In genomic region chr12:49079796-49080195, GRCh38 we compare ENCODE assay signal across 29 cellular contexts. TPM values are rescaled to one million over a fixed set of nuclear protein-coding genes. Genes with fewer than 3 reads are reported as not detected.
"Had no signal": no experiment of that assay in that cellular context is flagged by ENCODE, and none has a peak within 500 bp of the region (broad histone marks: within the 10 kb centered on the region; RNA-seq: fewer than 3 reads in every experiment).

No MANE protein-coding gene starts in this region.

- H3K4me1 ChIP-seq: left ventricle myocardium inferior, neural progenitor cell, parathyroid adenoma, right atrium auricular region, right lobe of liver, spleen, suprapubic skin, tibial artery, upper lobe of right lung had no signal

- H3K27me3 Mint-ChIP-seq: stimulated activated naive CD8-positive, alpha-beta T cell treated with anti-CD3 and anti-CD28 coated beads, Interleukin-15, Interleukin-2, amounts not matched to agents 100 ng/mL and 50 ng/mL, for 24 hours had no signal

- H3K9me3 ChIP-seq: left ventricle myocardium inferior, mucosa of descending colon, neutrophil, right atrium auricular region, right lobe of liver, suprapubic skin, thoracic aorta, tibial artery, upper lobe of right lung had no signal

- H3K27ac ChIP-seq: left ventricle myocardium inferior, neural progenitor cell, neutrophil, parathyroid adenoma, right atrium auricular region, right lobe of liver, spleen, suprapubic skin, thoracic aorta, tibial artery, upper lobe of right lung had no signal

- H3K9me3 Mint-ChIP-seq: naive thymus-derived CD8-positive, alpha-beta T cell; nephron progenitor cell; neural progenitor cell; stimulated activated effector memory CD8-positive, alpha-beta T cell treated with anti-CD3 and anti-CD28 coated beads, Interleukin-12 subunit alpha, Interleukin-12 subunit beta, amount 100 ng/mL, for 72 hours; stimulated activated naive CD8-positive, alpha-beta T cell treated with anti-CD3 and anti-CD28 coated beads, Interleukin-15, Interleukin-2, amounts not matched to agents 100 ng/mL and 50 ng/mL, for 24 hours had no signal

- H3K9ac ChIP-seq: neural progenitor cell, parathyroid adenoma had no signal

- FAIRE-seq: islet of Langerhans, kidney, small intestine, urothelium cell line had no signal

- H3K36me3 ChIP-seq: left ventricle myocardium inferior, neural progenitor cell, neutrophil, right atrium auricular region, right lobe of liver, spleen, suprapubic skin, thoracic aorta, tibial artery, upper lobe of right lung had no signal

- H3K4me3 ChIP-seq: left ventricle myocardium inferior, lung, mucosa of descending colon, neural progenitor cell, right atrium auricular region, right lobe of liver, spleen, suprapubic skin, thoracic aorta, tibial artery, upper lobe of right lung had no signal

- H3K79me2 ChIP-seq: parathyroid adenoma had no signal

- H3K4me1 Mint-ChIP-seq: naive thymus-derived CD8-positive, alpha-beta T cell; nephron progenitor cell; neural progenitor cell; stimulated activated effector memory CD8-positive, alpha-beta T cell treated with anti-CD3 and anti-CD28 coated beads, Interleukin-12 subunit alpha, Interleukin-12 subunit beta, amount 100 ng/mL, for 72 hours had no signal

- H3K27ac Mint-ChIP-seq: naive thymus-derived CD8-positive, alpha-beta T cell; neural progenitor cell; progenitor cell of endocrine pancreas; stimulated activated effector memory CD8-positive, alpha-beta T cell treated with anti-CD3 and anti-CD28 coated beads, Interleukin-12 subunit alpha, Interleukin-12 subunit beta, amount 100 ng/mL, for 72 hours; stimulated activated naive CD8-positive, alpha-beta T cell treated with anti-CD3 and anti-CD28 coated beads, Interleukin-15, Interleukin-2, amounts not matched to agents 100 ng/mL and 50 ng/mL, for 24 hours had no signal

- H3K36me3 Mint-ChIP-seq: naive thymus-derived CD8-positive, alpha-beta T cell; neural progenitor cell; stimulated activated effector memory CD8-positive, alpha-beta T cell treated with anti-CD3 and anti-CD28 coated beads, Interleukin-12 subunit alpha, Interleukin-12 subunit beta, amount 100 ng/mL, for 72 hours had no signal

- H2AFZ ChIP-seq: neural progenitor cell, parathyroid adenoma had no signal

- H3K4me3 Mint-ChIP-seq: naive thymus-derived CD8-positive, alpha-beta T cell; nephron progenitor cell; neural progenitor cell; stimulated activated effector memory CD8-positive, alpha-beta T cell treated with anti-CD3 and anti-CD28 coated beads, Interleukin-12 subunit alpha, Interleukin-12 subunit beta, amount 100 ng/mL, for 72 hours; stimulated activated naive CD8-positive, alpha-beta T cell treated with anti-CD3 and anti-CD28 coated beads, Interleukin-15, Interleukin-2, amounts not matched to agents 100 ng/mL and 50 ng/mL, for 24 hours had no signal

- H3K27me3 ChIP-seq: neutrophil, right atrium auricular region, right lobe of liver, spleen, suprapubic skin, upper lobe of right lung had no signal

- ATAC-seq: mucosa of descending colon; naive thymus-derived CD8-positive, alpha-beta T cell; right lobe of liver; stimulated activated effector memory CD8-positive, alpha-beta T cell treated with anti-CD3 and anti-CD28 coated beads, Interleukin-12 subunit alpha, Interleukin-12 subunit beta, amount 100 ng/mL, for 72 hours; upper lobe of right lung had no signal

- DNase-seq: hippocampal formation; kidney; left ventricle myocardium inferior; mesendoderm; midbrain; mucosa of descending colon; naive thymus-derived CD8-positive, alpha-beta T cell; nephron progenitor cell; occipital lobe; right lobe of liver; small intestine; spleen; stimulated activated CD4-positive, alpha-beta T cell treated with anti-CD3 and anti-CD28 coated beads, Interleukin-4, amount 100 ng/mL, for 24 hours; stimulated activated naive CD4-positive, alpha-beta T cell; tibial artery; trophoblast cell; upper lobe of right lung had no signal

- H3K4me2 ChIP-seq: neural progenitor cell had no signal

RNA-seq across cellular contexts. Expression of gene RHEBL1, which starts 10.0 kb away (rescaled TPM):
- total RNA-seq: left ventricle myocardium inferior had no signal

RNA-seq across cellular contexts. Expression of gene DHH, which starts 14.8 kb away (rescaled TPM):
- polyA plus RNA-seq: naive thymus-derived CD8-positive, alpha-beta T cell had no signal
